Comparison of ENCODE assay signal across 1 cellular context in genomic region chr3:153052096-153052460, GRCh38.
TF ChIP-seq lines count a peak whose summit lies in the region.

No MANE protein-coding gene starts in this region.

TF ChIP-seq in K562, 482 proteins besides CTCF, POLR2A, EP300 and RAD21 (continued from another document):
- TF ChIP-seq ZNF592 (IDR thresholded peaks at IDR 0.05) (peak; percentile 95), ELK3 (CRISPR knock-in tag; IDR thresholded peaks at IDR 0.05) (no peak), ZNF507 (tag; conservative IDR thresholded peaks at IDR 0.05) (no peak), SNIP1 (IDR thresholded peaks at IDR 0.05; ENCODE audit: low read depth) (no peak), ARID3A (IDR thresholded peaks at IDR 0.05; ENCODE audit: borderline replicate concordance, low read depth, low read length) (peak; percentile 12; the same call in 1 of the 2 replicates), GABPA (tag; conservative IDR thresholded peaks at IDR 0.05; ENCODE audit: low read depth) (peak; percentile 51; the same call in 1 of the 2 replicates), YY1 (IDR thresholded peaks at IDR 0.05; ENCODE audit: borderline replicate concordance in 1 of 3, control insufficient read depth in 1 of 3, extremely low read depth in 1 of 3, insufficient read depth in 3 of 3, insufficient read length in 1 of 3, insufficient replicate concordance in 2 of 3, low read depth in 1 of 3, low read length in 2 of 3) (peak in 1 of 3 experiments; percentile 67), ZNF408 (CRISPR knock-in tag; IDR thresholded peaks at IDR 0.05; ENCODE audit: low read depth) (no peak)
